Comparison of ENCODE assay signal across 1 cellular context in the genomic region with DNA sequence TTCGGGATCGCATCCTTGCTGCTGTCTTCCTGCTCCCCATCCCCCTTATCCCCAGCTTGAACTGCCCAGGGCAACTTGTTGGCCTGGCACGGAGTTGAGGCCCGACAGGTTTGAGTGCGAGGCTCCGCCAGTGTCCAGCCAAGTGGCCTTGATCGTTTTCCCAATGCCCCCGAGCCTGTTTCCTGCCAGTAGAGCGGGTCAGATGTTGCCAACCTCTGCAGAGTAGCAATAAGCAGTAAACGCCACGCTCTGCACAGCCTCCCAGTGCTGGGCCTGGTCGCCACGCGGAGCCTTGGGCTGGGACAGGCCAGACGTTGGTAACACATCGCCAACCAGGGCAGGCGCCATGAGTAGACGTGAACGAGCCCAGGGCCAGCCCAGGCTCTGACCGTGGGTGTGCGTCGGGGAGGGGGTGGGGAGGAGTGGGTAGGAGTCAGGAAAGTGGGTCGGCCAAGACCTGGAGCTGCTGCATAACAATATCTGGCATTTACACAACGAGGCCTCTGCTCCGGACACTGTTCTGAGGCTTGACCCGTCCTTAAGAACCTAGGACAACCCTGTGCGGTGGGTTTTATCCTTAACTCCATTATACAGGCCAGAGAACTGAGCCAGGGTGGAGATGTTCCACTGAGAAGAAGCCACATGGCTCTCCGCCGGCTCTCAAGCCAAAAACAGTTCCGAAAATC.
TF ChIP-seq lines count a peak whose summit lies in the region.

No MANE protein-coding gene starts in this region.

TF ChIP-seq in HepG2, 621 proteins besides CTCF, POLR2A, EP300 and RAD21 (continued from another document and continues in another):
- TF ChIP-seq, protein P1, sequence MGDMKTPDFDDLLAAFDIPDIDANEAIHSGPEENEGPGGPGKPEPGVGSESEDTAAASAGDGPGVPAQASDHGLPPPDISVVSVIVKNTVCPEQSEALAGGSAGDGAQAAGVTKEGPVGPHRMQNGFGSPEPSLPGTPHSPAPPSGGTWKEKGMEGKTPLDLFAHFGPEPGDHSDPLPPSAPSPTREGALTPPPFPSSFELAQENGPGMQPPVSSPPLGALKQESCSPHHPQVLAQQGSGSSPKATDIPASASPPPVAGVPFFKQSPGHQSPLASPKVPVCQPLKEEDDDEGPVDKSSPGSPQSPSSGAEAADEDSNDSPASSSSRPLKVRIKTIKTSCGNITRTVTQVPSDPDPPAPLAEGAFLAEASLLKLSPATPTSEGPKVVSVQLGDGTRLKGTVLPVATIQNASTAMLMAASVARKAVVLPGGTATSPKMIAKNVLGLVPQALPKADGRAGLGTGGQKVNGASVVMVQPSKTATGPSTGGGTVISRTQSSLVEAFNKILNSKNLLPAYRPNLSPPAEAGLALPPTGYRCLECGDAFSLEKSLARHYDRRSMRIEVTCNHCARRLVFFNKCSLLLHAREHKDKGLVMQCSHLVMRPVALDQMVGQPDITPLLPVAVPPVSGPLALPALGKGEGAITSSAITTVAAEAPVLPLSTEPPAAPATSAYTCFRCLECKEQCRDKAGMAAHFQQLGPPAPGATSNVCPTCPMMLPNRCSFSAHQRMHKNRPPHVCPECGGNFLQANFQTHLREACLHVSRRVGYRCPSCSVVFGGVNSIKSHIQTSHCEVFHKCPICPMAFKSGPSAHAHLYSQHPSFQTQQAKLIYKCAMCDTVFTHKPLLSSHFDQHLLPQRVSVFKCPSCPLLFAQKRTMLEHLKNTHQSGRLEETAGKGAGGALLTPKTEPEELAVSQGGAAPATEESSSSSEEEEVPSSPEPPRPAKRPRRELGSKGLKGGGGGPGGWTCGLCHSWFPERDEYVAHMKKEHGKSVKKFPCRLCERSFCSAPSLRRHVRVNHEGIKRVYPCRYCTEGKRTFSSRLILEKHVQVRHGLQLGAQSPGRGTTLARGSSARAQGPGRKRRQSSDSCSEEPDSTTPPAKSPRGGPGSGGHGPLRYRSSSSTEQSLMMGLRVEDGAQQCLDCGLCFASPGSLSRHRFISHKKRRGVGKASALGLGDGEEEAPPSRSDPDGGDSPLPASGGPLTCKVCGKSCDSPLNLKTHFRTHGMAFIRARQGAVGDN (CRISPR knock-in tag; IDR thresholded peaks at IDR 0.05): peak; percentile 50; the same call in 1 of the 2 replicates
- TF ChIP-seq ZNF546 (CRISPR knock-in tag; conservative IDR thresholded peaks at IDR 0.05): peak; percentile 31; the same call in 1 of the 2 replicates
- TF ChIP-seq ZNF703 (CRISPR knock-in tag; IDR thresholded peaks at IDR 0.05; ENCODE audit: borderline replicate concordance): 0 out of 2 replicates have a peak, but pooled peaks have one; percentile 37
- TF ChIP-seq, protein P2, sequence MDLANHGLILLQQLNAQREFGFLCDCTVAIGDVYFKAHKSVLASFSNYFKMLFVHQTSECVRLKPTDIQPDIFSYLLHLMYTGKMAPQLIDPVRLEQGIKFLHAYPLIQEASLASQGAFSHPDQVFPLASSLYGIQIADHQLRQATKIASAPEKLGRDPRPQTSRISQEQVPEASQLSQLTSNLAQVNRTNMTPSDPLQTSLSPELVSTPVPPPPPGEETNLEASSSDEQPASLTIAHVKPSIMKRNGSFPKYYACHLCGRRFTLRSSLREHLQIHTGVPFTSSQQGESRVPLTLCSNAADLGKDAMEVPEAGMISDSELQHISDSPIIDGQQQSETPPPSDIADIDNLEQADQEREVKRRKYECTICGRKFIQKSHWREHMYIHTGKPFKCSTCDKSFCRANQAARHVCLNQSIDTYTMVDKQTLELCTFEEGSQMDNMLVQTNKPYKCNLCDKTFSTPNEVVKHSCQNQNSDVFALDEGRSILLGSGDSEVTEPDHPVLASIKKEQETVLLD (CRISPR knock-in tag; IDR thresholded peaks at IDR 0.05; ENCODE audit: low read depth): 0 out of 2 replicates have a peak, but pooled peaks have one; percentile 4
- TF ChIP-seq HNRNPK (IDR thresholded peaks at IDR 0.05; ENCODE audit: low read depth, low read length, poor library complexity, severe bottlenecking): peak; percentile 30
- no peak for TF ChIP-seq NFKBIZ (CRISPR knock-in tag; IDR thresholded peaks at IDR 0.05)
- peak; percentile 72; the same call in 1 of the 2 replicates for TF ChIP-seq CHCHD3 (CRISPR knock-in tag; IDR thresholded peaks at IDR 0.05)
- TF ChIP-seq ZNF337 (CRISPR knock-in tag; IDR thresholded peaks at IDR 0.05; ENCODE audit: borderline replicate concordance, low read depth): 0 out of 2 replicates have a peak, but pooled peaks have one; percentile 25
- TF ChIP-seq, protein P3, sequence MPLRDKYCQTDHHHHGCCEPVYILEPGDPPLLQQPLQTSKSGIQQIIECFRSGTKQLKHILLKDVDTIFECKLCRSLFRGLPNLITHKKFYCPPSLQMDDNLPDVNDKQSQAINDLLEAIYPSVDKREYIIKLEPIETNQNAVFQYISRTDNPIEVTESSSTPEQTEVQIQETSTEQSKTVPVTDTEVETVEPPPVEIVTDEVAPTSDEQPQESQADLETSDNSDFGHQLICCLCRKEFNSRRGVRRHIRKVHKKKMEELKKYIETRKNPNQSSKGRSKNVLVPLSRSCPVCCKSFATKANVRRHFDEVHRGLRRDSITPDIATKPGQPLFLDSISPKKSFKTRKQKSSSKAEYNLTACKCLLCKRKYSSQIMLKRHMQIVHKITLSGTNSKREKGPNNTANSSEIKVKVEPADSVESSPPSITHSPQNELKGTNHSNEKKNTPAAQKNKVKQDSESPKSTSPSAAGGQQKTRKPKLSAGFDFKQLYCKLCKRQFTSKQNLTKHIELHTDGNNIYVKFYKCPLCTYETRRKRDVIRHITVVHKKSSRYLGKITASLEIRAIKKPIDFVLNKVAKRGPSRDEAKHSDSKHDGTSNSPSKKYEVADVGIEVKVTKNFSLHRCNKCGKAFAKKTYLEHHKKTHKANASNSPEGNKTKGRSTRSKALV (CRISPR knock-in tag; IDR thresholded peaks at IDR 0.05): peak; percentile 29; the same call in 1 of the 2 replicates
- peak; percentile 32; the same call in 1 of the 2 replicates for TF ChIP-seq ZNF501 (CRISPR knock-in tag; IDR thresholded peaks at IDR 0.05)
- 0 out of 2 replicates have a peak, but pooled peaks have one; percentile 4 for TF ChIP-seq MTF1 (CRISPR knock-in tag; IDR thresholded peaks at IDR 0.05)
- no peak for TF ChIP-seq THYN1 (CRISPR knock-in tag; IDR thresholded peaks at IDR 0.05; ENCODE audit: borderline replicate concordance, low read depth)
- TF ChIP-seq, protein P4, sequence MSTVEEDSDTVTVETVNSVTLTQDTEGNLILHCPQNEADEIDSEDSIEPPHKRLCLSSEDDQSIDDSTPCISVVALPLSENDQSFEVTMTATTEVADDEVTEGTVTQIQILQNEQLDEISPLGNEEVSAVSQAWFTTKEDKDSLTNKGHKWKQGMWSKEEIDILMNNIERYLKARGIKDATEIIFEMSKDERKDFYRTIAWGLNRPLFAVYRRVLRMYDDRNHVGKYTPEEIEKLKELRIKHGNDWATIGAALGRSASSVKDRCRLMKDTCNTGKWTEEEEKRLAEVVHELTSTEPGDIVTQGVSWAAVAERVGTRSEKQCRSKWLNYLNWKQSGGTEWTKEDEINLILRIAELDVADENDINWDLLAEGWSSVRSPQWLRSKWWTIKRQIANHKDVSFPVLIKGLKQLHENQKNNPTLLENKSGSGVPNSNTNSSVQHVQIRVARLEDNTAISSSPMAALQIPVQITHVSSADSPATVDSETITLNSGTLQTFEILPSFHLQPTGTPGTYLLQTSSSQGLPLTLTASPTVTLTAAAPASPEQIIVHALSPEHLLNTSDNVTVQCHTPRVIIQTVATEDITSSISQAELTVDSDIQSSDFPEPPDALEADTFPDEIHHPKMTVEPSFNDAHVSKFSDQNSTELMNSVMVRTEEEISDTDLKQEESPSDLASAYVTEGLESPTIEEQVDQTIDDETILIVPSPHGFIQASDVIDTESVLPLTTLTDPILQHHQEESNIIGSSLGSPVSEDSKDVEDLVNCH (CRISPR knock-in tag; IDR thresholded peaks at IDR 0.05): no peak
- TF ChIP-seq, protein P5, sequence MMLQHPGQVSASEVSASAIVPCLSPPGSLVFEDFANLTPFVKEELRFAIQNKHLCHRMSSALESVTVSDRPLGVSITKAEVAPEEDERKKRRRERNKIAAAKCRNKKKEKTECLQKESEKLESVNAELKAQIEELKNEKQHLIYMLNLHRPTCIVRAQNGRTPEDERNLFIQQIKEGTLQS (CRISPR knock-in tag; IDR thresholded peaks at IDR 0.05): 0 out of 2 replicates have a peak, but pooled peaks have one; percentile 1
- 0 out of 2 replicates have a peak, but pooled peaks have one; percentile 8 for TF ChIP-seq ZNF446 (CRISPR knock-in tag; IDR thresholded peaks at IDR 0.05)
- peak; percentile 35; the same call in 1 of the 2 replicates for TF ChIP-seq SRY (CRISPR knock-in tag; IDR thresholded peaks at IDR 0.05)
- TF ChIP-seq ZNF225 (CRISPR knock-in tag; IDR thresholded peaks at IDR 0.05): 0 out of 2 replicates have a peak, but pooled peaks have one; percentile 45
- TF ChIP-seq ZNF563 (CRISPR knock-in tag; IDR thresholded peaks at IDR 0.05): peak; percentile 80; the same call in 1 of the 2 replicates
- TF ChIP-seq, protein P6, sequence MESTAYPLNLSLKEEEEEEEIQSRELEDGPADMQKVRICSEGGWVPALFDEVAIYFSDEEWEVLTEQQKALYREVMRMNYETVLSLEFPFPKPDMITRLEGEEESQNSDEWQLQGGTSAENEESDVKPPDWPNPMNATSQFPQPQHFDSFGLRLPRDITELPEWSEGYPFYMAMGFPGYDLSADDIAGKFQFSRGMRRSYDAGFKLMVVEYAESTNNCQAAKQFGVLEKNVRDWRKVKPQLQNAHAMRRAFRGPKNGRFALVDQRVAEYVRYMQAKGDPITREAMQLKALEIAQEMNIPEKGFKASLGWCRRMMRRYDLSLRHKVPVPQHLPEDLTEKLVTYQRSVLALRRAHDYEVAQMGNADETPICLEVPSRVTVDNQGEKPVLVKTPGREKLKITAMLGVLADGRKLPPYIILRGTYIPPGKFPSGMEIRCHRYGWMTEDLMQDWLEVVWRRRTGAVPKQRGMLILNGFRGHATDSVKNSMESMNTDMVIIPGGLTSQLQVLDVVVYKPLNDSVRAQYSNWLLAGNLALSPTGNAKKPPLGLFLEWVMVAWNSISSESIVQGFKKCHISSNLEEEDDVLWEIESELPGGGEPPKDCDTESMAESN (CRISPR knock-in tag; conservative IDR thresholded peaks at IDR 0.05): 0 out of 2 replicates have a peak, but pooled peaks have one; percentile 8
- TF ChIP-seq, protein P7, sequence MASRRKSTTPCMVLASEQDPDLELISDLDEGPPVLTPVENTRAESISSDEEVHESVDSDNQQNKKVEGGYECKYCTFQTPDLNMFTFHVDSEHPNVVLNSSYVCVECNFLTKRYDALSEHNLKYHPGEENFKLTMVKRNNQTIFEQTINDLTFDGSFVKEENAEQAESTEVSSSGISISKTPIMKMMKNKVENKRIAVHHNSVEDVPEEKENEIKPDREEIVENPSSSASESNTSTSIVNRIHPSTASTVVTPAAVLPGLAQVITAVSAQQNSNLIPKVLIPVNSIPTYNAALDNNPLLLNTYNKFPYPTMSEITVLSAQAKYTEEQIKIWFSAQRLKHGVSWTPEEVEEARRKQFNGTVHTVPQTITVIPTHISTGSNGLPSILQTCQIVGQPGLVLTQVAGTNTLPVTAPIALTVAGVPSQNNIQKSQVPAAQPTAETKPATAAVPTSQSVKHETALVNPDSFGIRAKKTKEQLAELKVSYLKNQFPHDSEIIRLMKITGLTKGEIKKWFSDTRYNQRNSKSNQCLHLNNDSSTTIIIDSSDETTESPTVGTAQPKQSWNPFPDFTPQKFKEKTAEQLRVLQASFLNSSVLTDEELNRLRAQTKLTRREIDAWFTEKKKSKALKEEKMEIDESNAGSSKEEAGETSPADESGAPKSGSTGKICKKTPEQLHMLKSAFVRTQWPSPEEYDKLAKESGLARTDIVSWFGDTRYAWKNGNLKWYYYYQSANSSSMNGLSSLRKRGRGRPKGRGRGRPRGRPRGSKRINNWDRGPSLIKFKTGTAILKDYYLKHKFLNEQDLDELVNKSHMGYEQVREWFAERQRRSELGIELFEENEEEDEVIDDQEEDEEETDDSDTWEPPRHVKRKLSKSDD (CRISPR knock-in tag; IDR thresholded peaks at IDR 0.05; ENCODE audit: low read depth): no peak
- peak; percentile 70; the same call in 1 of the 2 replicates for TF ChIP-seq ZNF678 (CRISPR knock-in tag; IDR thresholded peaks at IDR 0.05)
- peak; percentile 28 for TF ChIP-seq ZNF629 (CRISPR knock-in tag; conservative IDR thresholded peaks at IDR 0.05)
- no peak for TF ChIP-seq PHF5A (CRISPR knock-in tag; IDR thresholded peaks at IDR 0.05; ENCODE audit: low read depth, unreplicated experiment)
- no peak for TF ChIP-seq GTF2F1 (IDR thresholded peaks at IDR 0.05; ENCODE audit: low read length)
- TF ChIP-seq, protein P8, sequence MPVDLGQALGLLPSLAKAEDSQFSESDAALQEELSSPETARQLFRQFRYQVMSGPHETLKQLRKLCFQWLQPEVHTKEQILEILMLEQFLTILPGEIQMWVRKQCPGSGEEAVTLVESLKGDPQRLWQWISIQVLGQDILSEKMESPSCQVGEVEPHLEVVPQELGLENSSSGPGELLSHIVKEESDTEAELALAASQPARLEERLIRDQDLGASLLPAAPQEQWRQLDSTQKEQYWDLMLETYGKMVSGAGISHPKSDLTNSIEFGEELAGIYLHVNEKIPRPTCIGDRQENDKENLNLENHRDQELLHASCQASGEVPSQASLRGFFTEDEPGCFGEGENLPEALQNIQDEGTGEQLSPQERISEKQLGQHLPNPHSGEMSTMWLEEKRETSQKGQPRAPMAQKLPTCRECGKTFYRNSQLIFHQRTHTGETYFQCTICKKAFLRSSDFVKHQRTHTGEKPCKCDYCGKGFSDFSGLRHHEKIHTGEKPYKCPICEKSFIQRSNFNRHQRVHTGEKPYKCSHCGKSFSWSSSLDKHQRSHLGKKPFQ (CRISPR knock-in tag; IDR thresholded peaks at IDR 0.05; ENCODE audit: insufficient replicate concordance): peak; percentile 78
- TF ChIP-seq AGO2 (optimal IDR thresholded peaks at IDR 0.05; ENCODE audit: low read depth, low read length): peak; percentile 81
- TF ChIP-seq, protein P9, sequence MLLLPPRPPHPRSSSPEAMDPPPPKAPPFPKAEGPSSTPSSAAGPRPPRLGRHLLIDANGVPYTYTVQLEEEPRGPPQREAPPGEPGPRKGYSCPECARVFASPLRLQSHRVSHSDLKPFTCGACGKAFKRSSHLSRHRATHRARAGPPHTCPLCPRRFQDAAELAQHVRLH (CRISPR knock-in tag; IDR thresholded peaks at IDR 0.05; ENCODE audit: borderline replicate concordance, low read depth): no peak
- TF ChIP-seq ZNF891 (CRISPR knock-in tag; IDR thresholded peaks at IDR 0.05): peak; percentile 16; the same call in 1 of the 2 replicates
- TF ChIP-seq ZFP90 (CRISPR knock-in tag; IDR thresholded peaks at IDR 0.05; ENCODE audit: borderline replicate concordance): peak; percentile 30; the same call in 1 of the 2 replicates
- TF ChIP-seq ZNF180 (CRISPR knock-in tag; IDR thresholded peaks at IDR 0.05; ENCODE audit: borderline replicate concordance, low read depth): peak; percentile 19; the same call in 1 of the 2 replicates
- no peak for TF ChIP-seq ZNF451 (CRISPR knock-in tag; IDR thresholded peaks at IDR 0.05)
- peak; percentile 62; the same call in 1 of the 2 replicates for TF ChIP-seq ZFX (CRISPR knock-in tag; IDR thresholded peaks at IDR 0.05; ENCODE audit: low read depth)
- peak; percentile 94; the same call in 1 of the 2 replicates for TF ChIP-seq ZC3H4 (CRISPR knock-in tag; IDR thresholded peaks at IDR 0.05; ENCODE audit: borderline replicate concordance)
- 0 out of 2 replicates have a peak, but pooled peaks have one; percentile 39 for TF ChIP-seq ZNF367 (CRISPR knock-in tag; IDR thresholded peaks at IDR 0.05; ENCODE audit: borderline replicate concordance)
